Comparison of ENCODE assay signal across 8 cellular contexts in the genomic region with DNA sequence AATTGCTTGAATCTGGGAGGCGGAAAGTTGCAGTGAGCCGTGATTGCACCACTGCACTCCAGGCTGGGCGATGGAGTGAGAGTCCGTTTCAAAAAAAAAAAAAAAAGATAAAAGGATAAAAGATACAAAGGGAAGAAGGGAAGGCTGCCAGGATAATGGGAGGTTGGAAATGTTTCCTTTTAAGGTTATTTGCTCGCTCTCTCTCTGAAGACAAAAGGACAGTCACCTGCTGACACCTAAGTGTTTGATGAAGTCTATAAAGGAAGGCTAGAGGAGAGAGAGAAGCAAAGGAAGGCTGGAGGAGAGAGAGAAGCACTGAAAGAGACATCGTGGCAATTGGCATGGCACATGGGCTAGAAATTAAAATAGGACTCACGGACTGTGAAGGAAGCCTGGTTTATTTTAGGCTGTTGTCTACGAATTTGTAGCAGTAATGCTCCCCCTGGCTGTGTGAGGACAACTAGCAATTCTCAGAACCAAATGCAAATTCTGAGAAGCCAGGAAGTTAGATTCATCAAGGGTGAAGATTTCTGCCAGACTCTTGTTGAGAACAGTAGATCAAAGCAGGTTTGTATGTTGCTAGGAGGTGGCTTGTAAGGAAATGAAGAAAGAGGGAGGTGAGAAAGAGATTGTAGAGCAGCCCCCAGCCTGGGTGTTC.
DNase-seq lines count a peak whose midpoint lies in the region; ATAC-seq and TF ChIP-seq lines count a peak whose summit lies in the region.

No MANE protein-coding gene starts in this region.

- H3K9me3 Mint-ChIP-seq in MCF 10A (ENCODE audit: unreplicated experiment), result no peaks in the 10 kb centered on the region

- no peak overlapping the region for H3K4me3 Mint-ChIP-seq in MCF 10A (ENCODE audit: unreplicated experiment)

- DNase-seq in MCF 10A (ENCODE audit: unreplicated experiment) (peak; percentile 54), breast epithelium (ENCODE audit: low spot score in 2 of 2) (no peak), RWPE1 (ENCODE audit: low spot score) (peak; percentile 27), ovary (no peak), tibial nerve (ENCODE audit: low spot score in 2 of 2) (no peak), adrenal gland (no peak)
- DNase-seq in activated CD4-positive, CD25-positive, alpha-beta regulatory T cell treated with anti-CD3 and anti-CD28 coated beads, Interleukin-2, amount 50 U/mL, for 72 hours, result no peak

- no peaks in the 10 kb centered on the region for H3K9me3 ChIP-seq in breast epithelium
- no peaks in the 10 kb centered on the region for H3K9me3 ChIP-seq in gastroesophageal sphincter
- H3K9me3 ChIP-seq in ovary, result no peaks in the 10 kb centered on the region
- H3K9me3 ChIP-seq in tibial nerve, result no peaks in the 10 kb centered on the region
- H3K9me3 ChIP-seq in adrenal gland (replicated peaks in 1 of 3), result no peaks in the 10 kb centered on the region

- TF ChIP-seq POLR2A in breast epithelium (IDR thresholded peaks at IDR 0.05), result no peak
- no peak for TF ChIP-seq POLR2A in gastroesophageal sphincter (IDR thresholded peaks at IDR 0.05)
- no peak for TF ChIP-seq POLR2A in ovary (IDR thresholded peaks at IDR 0.05)
- TF ChIP-seq POLR2A in tibial nerve (IDR thresholded peaks at IDR 0.05), result no peak
- TF ChIP-seq POLR2A in adrenal gland (IDR thresholded peaks at IDR 0.05), result no peak

- H3K4me1 ChIP-seq in breast epithelium, result no peaks in the 10 kb centered on the region
- H3K4me1 ChIP-seq in gastroesophageal sphincter, result no peaks in the 10 kb centered on the region
- no peaks in the 10 kb centered on the region for H3K4me1 ChIP-seq in ovary (ENCODE audit: insufficient read depth)
- no peaks in the 10 kb centered on the region for H3K4me1 ChIP-seq in tibial nerve
- H3K4me1 ChIP-seq in adrenal gland (replicated peaks in 1 of 2), result no peaks in the 10 kb centered on the region

- H3K27me3 Mint-ChIP-seq in MCF 10A (ENCODE audit: insufficient read depth, unreplicated experiment), result no peaks in the 10 kb centered on the region

- peaks cover 6% of the 10 kb centered on the region for H3K4me1 Mint-ChIP-seq in MCF 10A (ENCODE audit: insufficient read depth, unreplicated experiment)

- 40 to 42% methylated on average over 3 to 7 of the region's 8 CpGs for WGBS in gastroesophageal sphincter (ENCODE audit: low coverage in 1 of 2), 2 donors
- WGBS in ovary, 3 donors, result 73 to 76% (median 75%) methylated on average over 8 of the region's 8 CpGs
- 60 to 62% methylated on average over 8 of the region's 8 CpGs for WGBS in tibial nerve, 2 donors
- 55 to 61% (median 57%) methylated on average over 8 of the region's 8 CpGs for WGBS in adrenal gland, 4 donors

- H3K27ac Mint-ChIP-seq in MCF 10A (ENCODE audit: low read depth, unreplicated experiment), result no peak overlapping the region

- TF ChIP-seq CTCF in MCF 10A (IDR thresholded peaks at IDR 0.05; ENCODE audit: unreplicated experiment), result peak; percentile 60
- no peak for TF ChIP-seq CTCF in breast epithelium (IDR thresholded peaks at IDR 0.05)
- no peak for TF ChIP-seq CTCF in RWPE1 (conservative IDR thresholded peaks at IDR 0.05; ENCODE audit: low read depth)
- peak; percentile 9 to 56 (median 29) for TF ChIP-seq CTCF in gastroesophageal sphincter (IDR thresholded peaks at IDR 0.05)
- no peak for TF ChIP-seq CTCF in ovary (IDR thresholded peaks at IDR 0.05)
- peak in 1 of 5 experiments; percentile 27 for TF ChIP-seq CTCF in tibial nerve (IDR thresholded peaks at IDR 0.05)
- no peak for TF ChIP-seq CTCF in adrenal gland (IDR thresholded peaks at IDR 0.05)

- H3K27ac ChIP-seq in breast epithelium (no peak overlapping the region), RWPE1 (no peak overlapping the region), gastroesophageal sphincter (no peak overlapping the region), ovary (no peak overlapping the region), tibial nerve (no peak overlapping the region), adrenal gland (no peak overlapping the region)

- H3K4me3 ChIP-seq in breast epithelium (no peak overlapping the region), gastroesophageal sphincter (no peak overlapping the region), ovary (no peak overlapping the region), tibial nerve (no peak overlapping the region), adrenal gland (no peak overlapping the region)

- CTCF ChIA-PET in MCF 10A (lab: Yijun Ruan, JAX) (interaction anchor here (0.7 to 1.5 kb wide), 11 partner anchors 8 to 65 kb away, joined by 3 to 8 read pairs (median 4); no protein-coding TSS in a partner anchor), RWPE1 (lab: Yijun Ruan, JAX) (interaction anchor here (0.7 kb wide), 1 partner anchor 97 kb away, joined by 3 read pairs; no protein-coding TSS in a partner anchor)

- BruUV-seq in MCF 10A (replicated peaks; lab: Mats Ljungman, UMichigan), result no TSS peak

- no peaks in the 10 kb centered on the region for H3K36me3 Mint-ChIP-seq in MCF 10A (ENCODE audit: insufficient read depth, unreplicated experiment)

- intact Hi-C loops in MCF 10A (cut with micrococcal nuclease) (loop anchor here (5.0 kb wide), 1 partner anchor 59 kb away; no protein-coding TSS in a partner anchor), breast epithelium (cut with DNase I; ENCODE audit: low total_unique reads) (no loop called here), ovary (cut with DNase I) (no loop called here), adrenal gland (cut with DNase I) (no loop called here)

- H3K27me3 ChIP-seq in breast epithelium (no peaks in the 10 kb centered on the region), gastroesophageal sphincter (no peaks in the 10 kb centered on the region), ovary (no peaks in the 10 kb centered on the region), tibial nerve (no peaks in the 10 kb centered on the region), adrenal gland (no peaks in the 10 kb centered on the region)

- H3K36me3 ChIP-seq in breast epithelium (no peaks in the 10 kb centered on the region), gastroesophageal sphincter (peaks cover 0 to 25% of the 10 kb centered on the region in 2 donors), ovary (no peaks in the 10 kb centered on the region), tibial nerve (no peaks in the 10 kb centered on the region), adrenal gland (replicated peaks in 1 of 2) (no peaks in the 10 kb centered on the region)

- POLR2A ChIA-PET in MCF 10A (lab: Yijun Ruan, JAX) (interaction anchor here (0.6 kb wide), 1 partner anchor 51 kb away, joined by 3 read pairs; no protein-coding TSS in a partner anchor), RWPE1 (lab: Yijun Ruan, JAX; ENCODE audit: low non-redundant PET) (no interaction called here)

- TF ChIP-seq EP300 in gastroesophageal sphincter (IDR thresholded peaks at IDR 0.05), result no peak
- no peak for TF ChIP-seq EP300 in ovary (IDR thresholded peaks at IDR 0.05)
- TF ChIP-seq EP300 in tibial nerve (IDR thresholded peaks at IDR 0.05), result no peak

- ATAC-seq in gastroesophageal sphincter, result no peak

Comparison
In these comparisons a context has a peak if more than half of its experiments do, and no peak if none do; other contexts are left out.
1. DNase-seq: peak in MCF 10A (single experiment) and RWPE1 (single experiment); none in breast epithelium (0 of 2), ovary (0 of 5), tibial nerve (0 of 2), adrenal gland (0 of 7) and activated CD4-positive, CD25-positive, alpha-beta regulatory T cell treated with anti-CD3 and anti-CD28 coated beads, Interleukin-2, amount 50 U/mL, for 72 hours (single experiment).
2. CTCF ChIP-seq: peak in MCF 10A (single experiment) and gastroesophageal sphincter (4 of 4); none in breast epithelium (0 of 3), RWPE1 (single experiment), ovary (0 of 3) and adrenal gland (0 of 6).